ENCODE assay signal across 13 cellular contexts in genomic region chr6:139640453-139640852, GRCh38.
DNase-seq lines count a peak whose midpoint lies in the region; ATAC-seq and TF ChIP-seq lines count a peak whose summit lies in the region.
"Had no signal": no experiment of that assay in that cellular context is flagged by ENCODE, and none has a peak within 500 bp of the region (broad histone marks: within the 10 kb centered on the region; RNA-seq: fewer than 3 reads in every experiment).

No MANE protein-coding gene starts in this region.

- POLR2A ChIA-PET in activated CD8-positive, alpha-beta T cell treated with anti-CD3 and anti-CD28 coated beads for 36 hours (lab: Charles Lee) = no interaction called here

- ATAC-seq in GM18505 (IDR thresholded peaks at IDR 0.05; ENCODE audit: unreplicated experiment) (peak; percentile 95), GM21619 (IDR thresholded peaks at IDR 0.05; ENCODE audit: unreplicated experiment) (peak; percentile 93), HG03457 (IDR thresholded peaks at IDR 0.05; ENCODE audit: unreplicated experiment) (peak; percentile 81)
- no peak for ATAC-seq in activated CD8-positive, alpha-beta T cell treated with anti-CD3 and anti-CD28 coated beads for 36 hours
- ATAC-seq: right lobe of liver; stimulated activated naive CD8-positive, alpha-beta T cell treated with anti-CD3 and anti-CD28 coated beads, Interleukin-15, Interleukin-2, amounts not matched to agents 100 U/mL and 50 U/mL, for 24 hours had no signal

- no peaks in the 10 kb centered on the region for H3K36me3 Mint-ChIP-seq in activated CD8-positive, alpha-beta T cell treated with anti-CD3 and anti-CD28 coated beads for 36 hours (ENCODE audit: low read depth)

- no peak overlapping the region for H3K4me3 Mint-ChIP-seq in activated CD8-positive, alpha-beta T cell treated with anti-CD3 and anti-CD28 coated beads for 36 hours

- peaks cover 4% of the 10 kb centered on the region for H3K27me3 Mint-ChIP-seq in activated CD8-positive, alpha-beta T cell treated with anti-CD3 and anti-CD28 coated beads for 36 hours

- H3K36me3 ChIP-seq in brain microvascular endothelial cell (replicated peaks) = no peaks in the 10 kb centered on the region
- H3K36me3 ChIP-seq: right lobe of liver had no signal

- H3K27ac Mint-ChIP-seq in activated CD8-positive, alpha-beta T cell treated with anti-CD3 and anti-CD28 coated beads for 36 hours = no peak overlapping the region

- in situ Hi-C loops in brain microvascular endothelial cell (cut with HindIII; ENCODE audit: low pct_ligation_motif_present, low sequenced_read_pairs) = no loop called here

- H3K27me3 ChIP-seq in brain microvascular endothelial cell (replicated peaks) = no peaks in the 10 kb centered on the region
- H3K27me3 ChIP-seq: right lobe of liver had no signal

- intact Hi-C loops in activated CD8-positive, alpha-beta T cell treated with anti-CD3 and anti-CD28 coated beads for 36 hours (cut with micrococcal nuclease) = no loop called here

- DNase-seq in brain microvascular endothelial cell = peak; percentile 18
- no peak for DNase-seq in NCI-H82 treated with DMSO at 0.1 percent for 48 hours (lab: John Stamatoyannopoulos, UW; ENCODE audit: unreplicated experiment)
- no peak for DNase-seq in activated CD8-positive, alpha-beta T cell treated with anti-CD3 and anti-CD28 coated beads for 36 hours
- no peak for DNase-seq in globus pallidus (ENCODE audit: low spot score)
- no peak for DNase-seq in HCEC 1CT
- DNase-seq: activated CD4-positive, alpha-beta T cell treated with anti-CD3 and anti-CD28 coated beads for 48 hours; caudate nucleus; NCI-H526 treated with DMSO at 0.1 percent for 48 hours; right lobe of liver; stimulated activated naive CD8-positive, alpha-beta T cell treated with anti-CD3 and anti-CD28 coated beads, Interleukin-15, Interleukin-2, amounts not matched to agents 100 U/mL and 50 U/mL, for 24 hours had no signal

- TF ChIP-seq CTCF in brain microvascular endothelial cell (IDR thresholded peaks at IDR 0.05; ENCODE audit: low read depth, low read length, missing control alignments) = no peak
- no peak for TF ChIP-seq CTCF in activated CD8-positive, alpha-beta T cell treated with anti-CD3 and anti-CD28 coated beads for 36 hours (IDR thresholded peaks at IDR 0.05)

- H3K4me1 Mint-ChIP-seq in activated CD8-positive, alpha-beta T cell treated with anti-CD3 and anti-CD28 coated beads for 36 hours (ENCODE audit: low read depth) = peaks cover 7% of the 10 kb centered on the region

- TF ChIP-seq POLR2A in GM18505 (IDR thresholded peaks at IDR 0.05; ENCODE audit: borderline replicate concordance, extremely low read depth, insufficient read depth, insufficient read length) = no peak

- no peaks in the 10 kb centered on the region for H3K9me3 Mint-ChIP-seq in activated CD8-positive, alpha-beta T cell treated with anti-CD3 and anti-CD28 coated beads for 36 hours

- CTCF ChIA-PET in activated CD8-positive, alpha-beta T cell treated with anti-CD3 and anti-CD28 coated beads for 36 hours (lab: Charles Lee) = no interaction called here

- H3K4me3 ChIP-seq in brain microvascular endothelial cell (ENCODE audit: low read depth, low read length) = no peak overlapping the region
- H3K4me3 ChIP-seq: right lobe of liver had no signal

- no peak overlapping the region for H3K27ac ChIP-seq in brain microvascular endothelial cell
- H3K27ac ChIP-seq: right lobe of liver had no signal
